ENCODE assay signal across 8 cellular contexts in the genomic region with DNA sequence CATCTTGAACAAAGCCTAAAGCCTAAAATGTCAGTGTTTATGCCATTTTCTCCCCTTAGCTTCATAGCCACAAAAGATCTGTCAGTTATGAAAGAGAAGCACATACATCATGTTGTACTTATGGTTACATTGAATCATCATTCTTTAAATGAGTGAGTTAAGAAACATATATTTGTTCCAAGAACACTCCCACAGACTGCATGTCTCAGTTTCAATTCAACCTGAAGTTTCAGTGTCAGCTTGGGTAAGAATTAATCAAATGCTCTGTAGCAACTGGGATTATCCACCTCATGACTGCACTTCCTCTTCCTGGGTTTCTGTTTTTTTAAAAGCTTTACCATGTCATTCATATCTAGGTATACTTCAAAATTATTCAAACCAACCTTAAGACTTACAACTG. TPM values are rescaled to one million over a fixed set of nuclear protein-coding genes. Genes with fewer than 3 reads are reported as not detected.
DNase-seq lines count a peak whose midpoint lies in the region; ATAC-seq and TF ChIP-seq lines count a peak whose summit lies in the region.
"Had no signal": no experiment of that assay in that cellular context is flagged by ENCODE, and none has a peak within 500 bp of the region (broad histone marks: within the 10 kb centered on the region; RNA-seq: fewer than 3 reads in every experiment).

No MANE protein-coding gene starts in this region.

- ATAC-seq in GM18907 (IDR thresholded peaks at IDR 0.05; ENCODE audit: unreplicated experiment) (peak; percentile 87), GM21529 (IDR thresholded peaks at IDR 0.05; ENCODE audit: unreplicated experiment) (peak; percentile 88), HG03378 (IDR thresholded peaks at IDR 0.05; ENCODE audit: unreplicated experiment) (peak; percentile 94)

- H3K4me3 Mint-ChIP-seq in endothelial cell (ENCODE audit: unreplicated experiment): no peak overlapping the region

- no peak for TF ChIP-seq CTCF in endothelial cell (IDR thresholded peaks at IDR 0.05; ENCODE audit: unreplicated experiment)

- H3K36me3 Mint-ChIP-seq in endothelial cell (ENCODE audit: low read depth, unreplicated experiment): no peaks in the 10 kb centered on the region

- H3K27me3 Mint-ChIP-seq in endothelial cell (ENCODE audit: unreplicated experiment): no peaks in the 10 kb centered on the region

- H3K9me3 Mint-ChIP-seq in endothelial cell (ENCODE audit: unreplicated experiment): no peaks in the 10 kb centered on the region

- no peaks in the 10 kb centered on the region for H3K4me1 Mint-ChIP-seq in endothelial cell (ENCODE audit: unreplicated experiment)

- DNase-seq in epithelial cell of prostate (ENCODE audit: low read depth, low spot score) (peak; percentile 79), GF-D8 (lab: John Stamatoyannopoulos, UW) (no peak), cerebellar nuclear complex (lab: John Stamatoyannopoulos, UW) (no peak), endothelial cell (ENCODE audit: low spot score) (no peak)
- DNase-seq: IMR-90 had no signal

- peak overlapping the region; percentile 78 for H3K27ac ChIP-seq in epithelial cell of prostate

- no peak overlapping the region for H3K27ac Mint-ChIP-seq in endothelial cell (ENCODE audit: unreplicated experiment)

RNA-seq across cellular contexts. Expression of a gene that starts 3.9 kb away (rescaled TPM):
- total RNA-seq in endothelial cell (ENCODE audit: unreplicated experiment): 0.56 TPM
- total RNA-seq: IMR-90 had no signal
